ENCODE assay signal across 23 cellular contexts in genomic region chr17:28271431-28271830, GRCh38.
"Had no signal": no experiment of that assay in that cellular context is flagged by ENCODE, and none has a peak within 500 bp of the region (broad histone marks: within the 10 kb centered on the region; RNA-seq: fewer than 3 reads in every experiment).

No MANE protein-coding gene starts in this region.

- FAIRE-seq: islet of Langerhans, pancreas had no signal

- H3K27ac ChIP-seq: left ventricle myocardium inferior, pancreas, prostate gland, skin epidermis, spleen, suprapubic skin, thoracic aorta, tibial artery, uterus had no signal

- H3K4me3 ChIP-seq: left ventricle myocardium inferior, lung, mucosa of descending colon, pancreas, prostate gland, skin epidermis, spleen, suprapubic skin, thoracic aorta, tibial artery, uterus had no signal

- H3K4me1 ChIP-seq: left ventricle myocardium inferior, pancreas, prostate gland, spleen, suprapubic skin, tibial artery, uterus had no signal

- DNase-seq: hippocampal formation; immature natural killer cell; left ventricle myocardium inferior; midbrain; mucosa of descending colon; naive thymus-derived CD4-positive, alpha-beta T cell; pancreas; posterior cingulate gyrus; retina; right cardiac atrium; spleen; stimulated activated CD4-positive, alpha-beta T cell treated with anti-CD3 and anti-CD28 coated beads, Interleukin-4, amount 100 ng/mL, for 24 hours; stimulated activated naive CD4-positive, alpha-beta T cell; tibial artery; uterus had no signal

- ATAC-seq: mucosa of descending colon; naive thymus-derived CD4-positive, alpha-beta T cell; pancreas; right cardiac atrium; sciatic nerve; stimulated activated effector memory CD8-positive, alpha-beta T cell treated with anti-CD3 and anti-CD28 coated beads, Interleukin-12 subunit alpha, Interleukin-12 subunit beta, amount 100 ng/mL, for 72 hours had no signal

- H3K27me3 ChIP-seq: pancreas, uterus had no signal

- H3K36me3 ChIP-seq: left ventricle myocardium inferior, pancreas, prostate gland, spleen, suprapubic skin, thoracic aorta, tibial artery, uterus had no signal

- H3K9me3 ChIP-seq: left ventricle myocardium inferior, mucosa of descending colon, pancreas, prostate gland, suprapubic skin, thoracic aorta, tibial artery, uterus had no signal
